ENCODE assay signal across 17 cellular contexts in genomic region chr20:63090052-63090451, GRCh38.
"Had no signal": no experiment of that assay in that cellular context is flagged by ENCODE, and none has a peak within 500 bp of the region (broad histone marks: within the 10 kb centered on the region; RNA-seq: fewer than 3 reads in every experiment).

No MANE protein-coding gene starts in this region.

- H3K4me1 Mint-ChIP-seq: activated CD4-positive, alpha-beta T cell treated with anti-CD3 and anti-CD28 coated beads for 36 hours; activated naive CD8-positive, alpha-beta T cell treated with anti-CD3 and anti-CD28 coated beads, Interleukin-2, amount 50 U/mL, for 24 hours; T-helper 17 cell had no signal

- H3K36me3 ChIP-seq: heart left ventricle, suprapubic skin had no signal

- H3K4me1 ChIP-seq: heart left ventricle, suprapubic skin had no signal

- DNase-seq: activated CD8-positive, alpha-beta T cell treated with anti-CD3 and anti-CD28 coated beads for 36 hours; activated gamma-delta T cell; activated naive CD8-positive, alpha-beta T cell treated with anti-CD3 and anti-CD28 coated beads, Interleukin-2, amount 50 U/mL, for 24 hours; activated T-cell treated with anti-CD3 and anti-CD28 coated beads, Interleukin-2, amount 50 U/mL, for 72 hours; cerebellar nuclear complex; dermis blood vessel endothelial cell; mammary epithelial cell; nucleus accumbens had no signal

- H3K9me3 ChIP-seq: heart left ventricle, suprapubic skin had no signal

- H3K27ac Mint-ChIP-seq: activated CD4-positive, alpha-beta T cell treated with anti-CD3 and anti-CD28 coated beads for 36 hours; activated CD8-positive, alpha-beta T cell treated with anti-CD3 and anti-CD28 coated beads for 36 hours; activated naive CD8-positive, alpha-beta T cell treated with anti-CD3 and anti-CD28 coated beads, Interleukin-2, amount 50 U/mL, for 24 hours; activated T-cell treated with anti-CD3 and anti-CD28 coated beads, Interleukin-2, amount 50 U/mL, for 72 hours; naive thymus-derived CD8-positive, alpha-beta T cell; progenitor cell of endocrine pancreas; stimulated activated naive CD8-positive, alpha-beta T cell treated with anti-CD3 and anti-CD28 coated beads, Interleukin-15, Interleukin-2, amounts not matched to agents 100 ng/mL and 50 ng/mL, for 24 hours; T-helper 17 cell; type B pancreatic cell had no signal

- H3K36me3 Mint-ChIP-seq: naive thymus-derived CD8-positive, alpha-beta T cell; type B pancreatic cell had no signal

- H3K4me3 Mint-ChIP-seq: activated CD4-positive, alpha-beta T cell treated with anti-CD3 and anti-CD28 coated beads for 36 hours; activated CD8-positive, alpha-beta T cell treated with anti-CD3 and anti-CD28 coated beads for 36 hours; activated naive CD8-positive, alpha-beta T cell treated with anti-CD3 and anti-CD28 coated beads, Interleukin-2, amount 50 U/mL, for 24 hours; activated T-cell treated with anti-CD3 and anti-CD28 coated beads, Interleukin-2, amount 50 U/mL, for 72 hours; naive thymus-derived CD8-positive, alpha-beta T cell; stimulated activated naive CD8-positive, alpha-beta T cell treated with anti-CD3 and anti-CD28 coated beads, Interleukin-15, Interleukin-2, amounts not matched to agents 100 ng/mL and 50 ng/mL, for 24 hours; T-helper 17 cell; type B pancreatic cell had no signal

- ATAC-seq: activated CD4-positive, alpha-beta T cell treated with anti-CD3 and anti-CD28 coated beads for 36 hours; activated CD8-positive, alpha-beta T cell treated with anti-CD3 and anti-CD28 coated beads for 36 hours; activated naive CD8-positive, alpha-beta T cell treated with anti-CD3 and anti-CD28 coated beads, Interleukin-2, amount 50 U/mL, for 24 hours; activated T-cell treated with anti-CD3 and anti-CD28 coated beads, Interleukin-2, amount 50 U/mL, for 72 hours; heart left ventricle; naive thymus-derived CD8-positive, alpha-beta T cell; right cardiac atrium; T-helper 17 cell had no signal

- H3K4me3 ChIP-seq: heart left ventricle, suprapubic skin had no signal

- H3K9me3 Mint-ChIP-seq: activated CD8-positive, alpha-beta T cell treated with anti-CD3 and anti-CD28 coated beads for 36 hours; activated naive CD8-positive, alpha-beta T cell treated with anti-CD3 and anti-CD28 coated beads, Interleukin-2, amount 50 U/mL, for 24 hours; activated T-cell treated with anti-CD3 and anti-CD28 coated beads, Interleukin-2, amount 50 U/mL, for 72 hours; naive thymus-derived CD8-positive, alpha-beta T cell; stimulated activated naive CD8-positive, alpha-beta T cell treated with anti-CD3 and anti-CD28 coated beads, Interleukin-15, Interleukin-2, amounts not matched to agents 100 ng/mL and 50 ng/mL, for 24 hours; type B pancreatic cell had no signal

- H3K27ac ChIP-seq: heart left ventricle, suprapubic skin had no signal
